ENCODE assay signal across 7 cellular contexts in the genomic region with DNA sequence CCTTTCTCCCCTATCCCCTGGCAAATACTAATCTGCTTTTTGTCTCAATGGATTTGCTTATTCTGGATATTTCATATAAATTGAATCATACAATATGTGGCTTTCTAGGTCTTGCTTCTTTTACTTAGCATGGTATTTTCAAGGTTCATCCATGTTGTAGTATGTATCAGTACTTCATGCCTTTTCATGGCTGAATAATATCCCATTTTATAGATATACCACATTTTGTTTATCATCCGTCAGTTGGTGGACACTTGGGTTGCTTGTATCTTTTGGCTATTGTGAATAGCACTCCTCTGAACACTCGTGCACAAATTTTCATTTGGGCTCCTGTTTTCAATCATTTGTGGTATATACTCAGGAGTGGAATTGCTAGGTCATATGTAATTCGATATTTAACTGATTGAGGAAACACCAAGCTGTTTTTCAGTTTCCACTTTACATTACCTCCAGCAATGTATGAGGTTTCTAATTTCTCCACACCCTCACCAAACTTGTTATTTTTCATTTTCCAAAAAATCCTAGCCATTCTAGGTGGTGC. TPM values are rescaled to one million over a fixed set of nuclear protein-coding genes. Genes with fewer than 3 reads are reported as not detected.
"Had no signal": no experiment of that assay in that cellular context is flagged by ENCODE, and none has a peak within 500 bp of the region (broad histone marks: within the 10 kb centered on the region; RNA-seq: fewer than 3 reads in every experiment).

No MANE protein-coding gene starts in this region.

- DNase-seq: IMR-90, KBM-7, KG1 had no signal

- ATAC-seq: HepG2, K562 had no signal

- H3K4me3 ChIP-seq: K562 had no signal

- H3K27ac ChIP-seq: HL-60 had no signal

RNA-seq across cellular contexts. Expression of gene RIPPLY2, which starts 30.5 kb away (rescaled TPM):
- polyA plus RNA-seq: HepG2, IgD-negative memory B cell, K562 had no signal
